In the genomic region with DNA sequence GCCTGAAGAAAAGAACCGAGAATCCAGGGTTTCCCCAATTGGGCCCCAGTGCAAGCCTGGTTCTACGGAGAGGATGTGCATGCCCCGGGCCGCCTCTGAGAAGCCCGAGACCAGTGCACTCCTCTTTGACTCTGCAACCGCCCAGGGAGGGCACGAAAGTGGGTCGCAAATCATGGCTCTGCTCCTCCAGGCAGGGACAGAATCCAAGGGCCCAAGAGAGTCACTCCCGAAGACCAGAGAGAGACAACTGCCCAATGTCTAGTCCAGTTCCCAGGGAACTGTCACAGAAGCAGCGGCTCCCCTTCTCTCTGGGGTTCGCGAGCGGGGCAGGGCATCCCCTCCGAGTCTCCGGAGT, we compare ENCODE assay signal across 8 cellular contexts.
DNase-seq lines count a peak whose midpoint lies in the region; ATAC-seq and TF ChIP-seq lines count a peak whose summit lies in the region.

No MANE protein-coding gene starts in this region.

- H3K4me3 ChIP-seq in CD4-positive, CD25-positive, alpha-beta regulatory T cell (ENCODE audit: low read depth, low read length), result no peak overlapping the region
- H3K4me3 ChIP-seq in NT2/D1 (ENCODE audit: insufficient read length, low read depth) (peak overlapping the region; percentile 57), iPS-18c (ENCODE audit: insufficient read depth, low read depth, low read length) (peak overlapping the region; percentile 79), retinal pigment epithelial cell (ENCODE audit: low read length) (peak overlapping the region; percentile 27)

- H3K9me3 Mint-ChIP-seq in CD4-positive, CD25-positive, alpha-beta regulatory T cell, result no peaks in the 10 kb centered on the region

- H3K27ac Mint-ChIP-seq in CD4-positive, CD25-positive, alpha-beta regulatory T cell, result no peak overlapping the region

- H3K4me1 Mint-ChIP-seq in CD4-positive, CD25-positive, alpha-beta regulatory T cell, result peaks cover 0 to 7% (median 2%) of the 10 kb centered on the region in 4 donors

- no peaks in the 10 kb centered on the region for H3K36me3 ChIP-seq in CD4-positive, CD25-positive, alpha-beta regulatory T cell (ENCODE audit: control insufficient read depth, insufficient read depth, low read length)
- H3K36me3 ChIP-seq in NT2/D1 (ENCODE audit: insufficient read depth, insufficient read length, low read length), result no peaks in the 10 kb centered on the region

- H3K4me3 Mint-ChIP-seq in CD4-positive, CD25-positive, alpha-beta regulatory T cell, result peak overlapping the region in 3 of 4 donors; percentile 23 to 68 (median 64)

- ATAC-seq in CD4-positive, CD25-positive, alpha-beta regulatory T cell (ENCODE audit: low read depth in 2 of 2), result no peak

- no peaks in the 10 kb centered on the region for H3K9me3 ChIP-seq in CD4-positive, CD25-positive, alpha-beta regulatory T cell (ENCODE audit: control insufficient read depth in 2 of 2, low read length in 2 of 2)
- H3K9me3 ChIP-seq in NT2/D1 (ENCODE audit: insufficient read depth, low read length) (no peaks in the 10 kb centered on the region), iPS-18c (ENCODE audit: control insufficient read depth, insufficient read depth, low read length) (peaks cover 5% of the 10 kb centered on the region)

- no peak for TF ChIP-seq CTCF in retinal pigment epithelial cell (conservative IDR thresholded peaks at IDR 0.05; ENCODE audit: low read depth, low read length)

- peaks cover 41% of the 10 kb centered on the region for H3K27me3 Mint-ChIP-seq in CD4-positive, CD25-positive, alpha-beta regulatory T cell

- H3K27me3 ChIP-seq in CD4-positive, CD25-positive, alpha-beta regulatory T cell (ENCODE audit: control insufficient read depth, insufficient read depth, low read length), result peaks cover 25% of the 10 kb centered on the region
- H3K27me3 ChIP-seq in NT2/D1 (ENCODE audit: insufficient read depth, insufficient read length), result peaks cover 54% of the 10 kb centered on the region

- H3K9ac ChIP-seq in NT2/D1 (ENCODE audit: insufficient read length, low read depth), result peak overlapping the region; percentile 66

- no peak for DNase-seq in CD4-positive, CD25-positive, alpha-beta regulatory T cell
- DNase-seq in NT2/D1 (ENCODE audit: low read depth, low spot score) (no peak), retinal pigment epithelial cell (ENCODE audit: low read depth) (no peak), NAMALWA (ENCODE audit: low spot score) (no peak), middle frontal gyrus (ENCODE audit: extremely low spot score, low spot score) (no peak), NCI-H146 treated with DMSO at 0.1 percent for 48 hours (lab: John Stamatoyannopoulos, UW; ENCODE audit: unreplicated experiment) (no peak), midbrain (lab: John Stamatoyannopoulos, UW) (no peak)

- H3K27ac ChIP-seq in CD4-positive, CD25-positive, alpha-beta regulatory T cell (ENCODE audit: insufficient read depth, low read length, poor library complexity, severe bottlenecking), result no peak overlapping the region

- H3K4me1 ChIP-seq in CD4-positive, CD25-positive, alpha-beta regulatory T cell (ENCODE audit: control insufficient read depth, insufficient read depth, low read length, poor library complexity, severe bottlenecking), result peaks cover 8% of the 10 kb centered on the region
- peaks cover 6% of the 10 kb centered on the region for H3K4me1 ChIP-seq in NT2/D1 (ENCODE audit: insufficient read depth, insufficient read length)

- H3K36me3 Mint-ChIP-seq in CD4-positive, CD25-positive, alpha-beta regulatory T cell, result no peaks in the 10 kb centered on the region
